ENCODE assay signal across 17 cellular contexts in genomic region chrX:39508300-39508692, GRCh38.
A peak's percentile ranks its signal among the peaks of the same experiment; 100 is the strongest.
DNase-seq lines count a peak whose midpoint lies in the region; ATAC-seq lines count a peak whose summit lies in the region.
"Had no signal": no experiment of that assay in that cellular context is flagged by ENCODE, and none has a peak within 500 bp of the region (broad histone marks: within the 10 kb centered on the region; RNA-seq: fewer than 3 reads in every experiment).

No MANE protein-coding gene starts in this region.

- H3K36me3 ChIP-seq in CD4-positive, alpha-beta memory T cell (ENCODE audit: insufficient read depth, low read length) = no peaks in the 10 kb centered on the region

- no peak overlapping the region for H3K4me3 ChIP-seq in CD4-positive, alpha-beta memory T cell (ENCODE audit: low read length in 2 of 2)
- H3K4me3 ChIP-seq: dorsolateral prefrontal cortex had no signal

- peaks cover 32% of the 10 kb centered on the region for H3K4me1 Mint-ChIP-seq in activated T-cell treated with anti-CD3 and anti-CD28 coated beads, Interleukin-2, amount 50 U/mL, for 72 hours (ENCODE audit: low read depth)
- H3K4me1 Mint-ChIP-seq in CD4-positive, alpha-beta memory T cell = peaks cover 2 to 6% (median 4%) of the 10 kb centered on the region in 4 donors
- H3K4me1 Mint-ChIP-seq in T-helper 17 cell = peaks cover 3% of the 10 kb centered on the region
- peaks cover 4 to 13% (median 6%) of the 10 kb centered on the region in 3 donors for H3K4me1 Mint-ChIP-seq in naive B cell

- H3K36me3 Mint-ChIP-seq in activated T-cell treated with anti-CD3 and anti-CD28 coated beads, Interleukin-2, amount 50 U/mL, for 72 hours (ENCODE audit: insufficient read depth in 2 of 2) = peaks cover 3 to 14% of the 10 kb centered on the region in 2 donors
- no peaks in the 10 kb centered on the region for H3K36me3 Mint-ChIP-seq in CD4-positive, alpha-beta memory T cell
- H3K36me3 Mint-ChIP-seq in T-helper 17 cell (ENCODE audit: low read depth) (no peaks in the 10 kb centered on the region), naive B cell (peaks cover 0 to 17% of the 10 kb centered on the region in 2 donors)

- H3K27ac Mint-ChIP-seq in activated T-cell treated with anti-CD3 and anti-CD28 coated beads, Interleukin-2, amount 50 U/mL, for 72 hours = no peak overlapping the region
- no peak overlapping the region for H3K27ac Mint-ChIP-seq in CD4-positive, alpha-beta memory T cell
- no peak overlapping the region for H3K27ac Mint-ChIP-seq in T-helper 17 cell
- peak overlapping the region in 1 of 6 donors; percentile 38 for H3K27ac Mint-ChIP-seq in naive B cell
- H3K27ac Mint-ChIP-seq: HFFc6; progenitor cell of endocrine pancreas; T-helper 1 cell treated with Interleukin-12 subunit alpha and Interleukin-12 subunit beta and Interleukin-4 antibody, amounts not matched to agents 30 μg/mL and 1 μg/mL, for 36 hours had no signal

- intact Hi-C loops in CD4-positive, alpha-beta memory T cell (cut with micrococcal nuclease) = no loop called here

- no peaks in the 10 kb centered on the region for H3K9me3 ChIP-seq in CD4-positive, alpha-beta memory T cell (ENCODE audit: control insufficient read depth in 1 of 2, low read length in 2 of 2)
- H3K9me3 ChIP-seq in T-helper 17 cell (ENCODE audit: control insufficient read depth, low read length, poor library complexity, severe bottlenecking) = no peaks in the 10 kb centered on the region

- peaks cover 2 to 5% of the 10 kb centered on the region in 2 donors for H3K9me3 Mint-ChIP-seq in activated T-cell treated with anti-CD3 and anti-CD28 coated beads, Interleukin-2, amount 50 U/mL, for 72 hours
- peaks cover 0 to 21% (median 17%) of the 10 kb centered on the region in 8 donors for H3K9me3 Mint-ChIP-seq in CD4-positive, alpha-beta memory T cell
- peaks cover 0 to 19% (median 6%) of the 10 kb centered on the region in 7 donors for H3K9me3 Mint-ChIP-seq in naive B cell

- H3K4me1 ChIP-seq in CD4-positive, alpha-beta memory T cell (ENCODE audit: insufficient read depth, low read length) = no peaks in the 10 kb centered on the region

- H3K27me3 Mint-ChIP-seq in activated T-cell treated with anti-CD3 and anti-CD28 coated beads, Interleukin-2, amount 50 U/mL, for 72 hours (ENCODE audit: low read depth) = peaks cover 10% of the 10 kb centered on the region
- H3K27me3 Mint-ChIP-seq in CD4-positive, alpha-beta memory T cell = no peaks in the 10 kb centered on the region
- H3K27me3 Mint-ChIP-seq in T-helper 17 cell (no peaks in the 10 kb centered on the region), naive B cell (no peaks in the 10 kb centered on the region)
- H3K27me3 Mint-ChIP-seq: IgD-negative memory B cell, progenitor cell of endocrine pancreas had no signal

- H3K4me3 Mint-ChIP-seq in activated T-cell treated with anti-CD3 and anti-CD28 coated beads, Interleukin-2, amount 50 U/mL, for 72 hours = peak overlapping the region in 1 of 2 donors; percentile 39
- H3K4me3 Mint-ChIP-seq in CD4-positive, alpha-beta memory T cell = peak overlapping the region in 3 of 8 donors; percentile 11 to 26 (median 22)
- H3K4me3 Mint-ChIP-seq in T-helper 17 cell = no peak overlapping the region
- H3K4me3 Mint-ChIP-seq in naive B cell = no peak overlapping the region
- H3K4me3 Mint-ChIP-seq: HFFc6; IgD-negative memory B cell; T-helper 1 cell treated with Interleukin-12 subunit alpha and Interleukin-12 subunit beta and Interleukin-4 antibody, amounts not matched to agents 30 μg/mL and 1 μg/mL, for 36 hours had no signal

- DNase-seq in activated T-cell treated with anti-CD3 and anti-CD28 coated beads, Interleukin-2, amount 50 U/mL, for 72 hours = peak; percentile 9 to 34
- no peak for DNase-seq in activated T-cell treated with anti-CD3 and anti-CD28 coated beads, Interleukin-2, amount 50 U/mL, for 1 hour
- peak in 4 of 5 donors; percentile 9 to 39 (median 14) for DNase-seq in CD4-positive, alpha-beta memory T cell
- no peak for DNase-seq in T-helper 17 cell
- no peak for DNase-seq in naive B cell
- DNase-seq in SK-N-DZ (ENCODE audit: low spot score) = no peak
- DNase-seq: activated CD4-positive, alpha-beta T cell treated with anti-CD3 and anti-CD28 coated beads, Interleukin-2, amount 50 U/mL, for 48 hours; DMS 273 treated with DMSO at 0.1 percent for 48 hours; dorsolateral prefrontal cortex; HFFc6; NCI-H1092; NCI-H187 treated with DMSO at 0.1 percent for 48 hours had no signal

- H3K27me3 ChIP-seq in CD4-positive, alpha-beta memory T cell (ENCODE audit: insufficient read depth, low read length) = no peaks in the 10 kb centered on the region

- ATAC-seq in activated T-cell treated with anti-CD3 and anti-CD28 coated beads, Interleukin-2, amount 50 U/mL, for 72 hours (replicated peaks in 1 of 2) = peak; percentile 36 to 92
- ATAC-seq in T-helper 17 cell (peak; percentile 69), naive B cell (ENCODE audit: low read depth in 2 of 2) (peak; percentile 63 to 64), GM18498 (IDR thresholded peaks at IDR 0.05; ENCODE audit: unreplicated experiment) (no peak)

- POLR2A ChIA-PET in CD4-positive, alpha-beta memory T cell (lab: Charles Lee; ENCODE audit: partially characterized antibody) = no interaction called here

- CTCF ChIA-PET in CD4-positive, alpha-beta memory T cell (lab: Charles Lee; ENCODE audit: partially characterized antibody) = no interaction called here

- no peak overlapping the region for H3K27ac ChIP-seq in CD4-positive, alpha-beta memory T cell (ENCODE audit: low read depth, low read length)
- H3K27ac ChIP-seq: C4-2B, dorsolateral prefrontal cortex had no signal

Comparison
In these comparisons a context has a peak if more than half of its experiments do, and no peak if none do; other contexts are left out.
1. DNase-seq: peak in activated T-cell treated with anti-CD3 and anti-CD28 coated beads, Interleukin-2, amount 50 U/mL, for 72 hours (2 of 2) and CD4-positive, alpha-beta memory T cell (4 of 5); none in activated T-cell treated with anti-CD3 and anti-CD28 coated beads, Interleukin-2, amount 50 U/mL, for 1 hour (single experiment), T-helper 17 cell (0 of 3), naive B cell (single experiment) and SK-N-DZ (single experiment).